Comparison of ENCODE assay signal across 27 cellular contexts in genomic region chr12:122061253-122061652, GRCh38.
"Had no signal": no experiment of that assay in that cellular context is flagged by ENCODE, and none has a peak within 500 bp of the region (broad histone marks: within the 10 kb centered on the region; RNA-seq: fewer than 3 reads in every experiment).

No MANE protein-coding gene starts in this region.

- H3K4me1 Mint-ChIP-seq: natural killer cell; stimulated activated effector memory CD8-positive, alpha-beta T cell treated with anti-CD3 and anti-CD28 coated beads, Interleukin-12 subunit alpha, Interleukin-12 subunit beta, amount 100 ng/mL, for 72 hours had no signal

- H3K27ac Mint-ChIP-seq: activated B cell treated with CpG ODN at 0.5 μM for 24 hours; activated naive CD8-positive, alpha-beta T cell; activated T-cell treated with anti-CD3 and anti-CD28 coated beads, Interleukin-2, amount 50 U/mL, for 72 hours; natural killer cell; stimulated activated effector memory CD8-positive, alpha-beta T cell treated with anti-CD3 and anti-CD28 coated beads, Interleukin-12 subunit alpha, Interleukin-12 subunit beta, amount 100 ng/mL, for 72 hours; stimulated activated naive CD8-positive, alpha-beta T cell treated with anti-CD3 and anti-CD28 coated beads, Interleukin-15, Interleukin-2, amounts not matched to agents 100 ng/mL and 50 ng/mL, for 24 hours had no signal

- H3K9me3 ChIP-seq: body of pancreas, gastrocnemius medialis, left lung, lower lobe of right lung, right lobe of liver, suprapubic skin, tibial artery had no signal

- H3K4me3 Mint-ChIP-seq: activated B cell treated with CpG ODN at 0.5 μM for 24 hours; activated naive CD8-positive, alpha-beta T cell; activated T-cell treated with anti-CD3 and anti-CD28 coated beads, Interleukin-2, amount 50 U/mL, for 72 hours; natural killer cell; stimulated activated effector memory CD8-positive, alpha-beta T cell treated with anti-CD3 and anti-CD28 coated beads, Interleukin-12 subunit alpha, Interleukin-12 subunit beta, amount 100 ng/mL, for 72 hours; stimulated activated naive CD8-positive, alpha-beta T cell treated with anti-CD3 and anti-CD28 coated beads, Interleukin-15, Interleukin-2, amounts not matched to agents 100 ng/mL and 50 ng/mL, for 24 hours had no signal

- ATAC-seq: activated T-cell treated with anti-CD3 and anti-CD28 coated beads, Interleukin-2, amount 50 U/mL, for 72 hours; body of pancreas; gastrocnemius medialis; left lung; lower lobe of right lung; natural killer cell; right lobe of liver; stimulated activated effector memory CD8-positive, alpha-beta T cell treated with anti-CD3 and anti-CD28 coated beads, Interleukin-12 subunit alpha, Interleukin-12 subunit beta, amount 100 ng/mL, for 72 hours had no signal

- H3K36me3 Mint-ChIP-seq: activated naive CD8-positive, alpha-beta T cell; natural killer cell; stimulated activated effector memory CD8-positive, alpha-beta T cell treated with anti-CD3 and anti-CD28 coated beads, Interleukin-12 subunit alpha, Interleukin-12 subunit beta, amount 100 ng/mL, for 72 hours had no signal

- H3K27me3 ChIP-seq: body of pancreas, dorsolateral prefrontal cortex, gastrocnemius medialis, left lung, right lobe of liver, suprapubic skin, tibial artery had no signal

- H3K36me3 ChIP-seq: right lobe of liver had no signal

- H3K9me3 Mint-ChIP-seq: activated B cell treated with CpG ODN at 0.5 μM for 24 hours; activated T-cell treated with anti-CD3 and anti-CD28 coated beads, Interleukin-2, amount 50 U/mL, for 72 hours; natural killer cell; stimulated activated effector memory CD8-positive, alpha-beta T cell treated with anti-CD3 and anti-CD28 coated beads, Interleukin-12 subunit alpha, Interleukin-12 subunit beta, amount 100 ng/mL, for 72 hours; stimulated activated naive CD8-positive, alpha-beta T cell treated with anti-CD3 and anti-CD28 coated beads, Interleukin-15, Interleukin-2, amounts not matched to agents 100 ng/mL and 50 ng/mL, for 24 hours had no signal

- DNase-seq: activated B cell treated with CpG ODN at 0.5 μM for 24 hours; activated CD4-positive, alpha-beta T cell treated with anti-CD3 and anti-CD28 coated beads, Interleukin-2, amount 50 U/mL, for 1 hour; activated naive CD4-positive, alpha-beta T cell treated with Interleukin-2 at 50 U/mL for 16 hours; activated T-cell treated with anti-CD3 and anti-CD28 coated beads for 4 hours; activated T-cell treated with anti-CD3 and anti-CD28 coated beads, Interleukin-2, amount 50 U/mL, for 72 hours; anterior cingulate cortex; body of pancreas; cerebellar nuclear complex; effector memory CD4-positive, alpha-beta T cell; gastrocnemius medialis; glutamatergic neuron; left lung; lower lobe of right lung; mesenchymal stem cell; natural killer cell; posterior cingulate gyrus; right lobe of liver; stimulated activated CD4-positive, alpha-beta T cell treated with anti-CD3 and anti-CD28 coated beads, Interleukin-4, amount 100 ng/mL, for 24 hours; T-helper 2 cell; tibial artery had no signal

- H3K27ac ChIP-seq: skin epidermis, suprapubic skin had no signal

- H3K4me3 ChIP-seq: body of pancreas, coronary artery, dorsolateral prefrontal cortex, gastrocnemius medialis, left lung, lower lobe of right lung, right lobe of liver, skin epidermis, suprapubic skin, tibial artery had no signal

- H3K27me3 Mint-ChIP-seq: activated B cell treated with CpG ODN at 0.5 μM for 24 hours; activated naive CD8-positive, alpha-beta T cell; stimulated activated naive CD8-positive, alpha-beta T cell treated with anti-CD3 and anti-CD28 coated beads, Interleukin-15, Interleukin-2, amounts not matched to agents 100 ng/mL and 50 ng/mL, for 24 hours had no signal
